Comparison of ENCODE assay signal across 8 cellular contexts in genomic region chr17:36608794-36609497, GRCh38. TPM values are rescaled to one million over a fixed set of nuclear protein-coding genes. Genes with fewer than 3 reads are reported as not detected.
DNase-seq lines count a peak whose midpoint lies in the region; ATAC-seq and TF ChIP-seq lines count a peak whose summit lies in the region.

No MANE protein-coding gene starts in this region.

- in situ Hi-C loops in mammary epithelial cell (cut with MboI; ENCODE audit: low sequenced_read_pairs in 2 of 2) = loop anchor here in 1 of 2 donors (25.0 kb wide), 1 partner anchor 603 kb away; no protein-coding TSS in a partner anchor

- no peaks in the 10 kb centered on the region for H3K9me3 Mint-ChIP-seq in activated CD8-positive, alpha-beta T cell treated with anti-CD3 and anti-CD28 coated beads for 36 hours
- no peaks in the 10 kb centered on the region for H3K9me3 Mint-ChIP-seq in activated CD8-positive, alpha-beta T cell treated with anti-CD3 and anti-CD28 coated beads, Interleukin-2, amount 10 ng/mL, durations not matched to agents 7 days and 5 days (ENCODE audit: insufficient read depth)

- no peak overlapping the region for H3K4me3 Mint-ChIP-seq in activated CD8-positive, alpha-beta T cell treated with anti-CD3 and anti-CD28 coated beads for 36 hours
- no peak overlapping the region for H3K4me3 Mint-ChIP-seq in activated CD8-positive, alpha-beta T cell treated with anti-CD3 and anti-CD28 coated beads, Interleukin-2, amount 10 ng/mL, durations not matched to agents 7 days and 5 days

- H3K27me3 Mint-ChIP-seq in activated CD8-positive, alpha-beta T cell treated with anti-CD3 and anti-CD28 coated beads for 36 hours = no peaks in the 10 kb centered on the region
- no peaks in the 10 kb centered on the region for H3K27me3 Mint-ChIP-seq in activated CD8-positive, alpha-beta T cell treated with anti-CD3 and anti-CD28 coated beads, Interleukin-2, amount 10 ng/mL, durations not matched to agents 7 days and 5 days (ENCODE audit: low read depth)

- H3K9me3 ChIP-seq in mammary epithelial cell (replicated peaks; ENCODE audit: insufficient read depth, low read length) (no peaks in the 10 kb centered on the region), uterus (no peaks in the 10 kb centered on the region)

- no peaks in the 10 kb centered on the region for H3K27me3 ChIP-seq in mammary epithelial cell (ENCODE audit: insufficient read depth, low read length)
- H3K27me3 ChIP-seq in uterus = no peaks in the 10 kb centered on the region

- no peak overlapping the region for H3K9ac ChIP-seq in mammary epithelial cell (ENCODE audit: insufficient read depth, low read length)

- H3K4me1 ChIP-seq in mammary epithelial cell (ENCODE audit: insufficient read depth, low read length) (peaks cover 22% of the 10 kb centered on the region), uterus (no peaks in the 10 kb centered on the region)

- TF ChIP-seq CTCF in activated CD8-positive, alpha-beta T cell treated with anti-CD3 and anti-CD28 coated beads for 36 hours (IDR thresholded peaks at IDR 0.05) = peak; percentile 23
- TF ChIP-seq CTCF in mammary epithelial cell (conservative IDR thresholded peaks at IDR 0.05 in 1 of 2, IDR thresholded peaks at IDR 0.05 in 1 of 2; ENCODE audit: extremely low read depth in 1 of 2, insufficient read depth in 1 of 2, low read depth in 1 of 2, low read length in 2 of 2) (peak in 1 of 2 donors; percentile 56), uterus (IDR thresholded peaks at IDR 0.05) (peak; percentile 26 to 46 (median 29))

- no peaks in the 10 kb centered on the region for H3K36me3 ChIP-seq in mammary epithelial cell (ENCODE audit: insufficient read depth, low read length)
- no peaks in the 10 kb centered on the region for H3K36me3 ChIP-seq in uterus

- DNase-seq in activated CD8-positive, alpha-beta T cell treated with anti-CD3 and anti-CD28 coated beads for 36 hours = no peak
- no peak for DNase-seq in activated CD8-positive, alpha-beta T cell treated with anti-CD3 and anti-CD28 coated beads, Interleukin-2, amount 10 ng/mL, durations not matched to agents 7 days and 5 days
- DNase-seq in NCI-H345 (lab: John Stamatoyannopoulos, UW) = peak; percentile 79
- peak; percentile 70 for DNase-seq in mammary epithelial cell
- DNase-seq in left kidney (ENCODE audit: low read depth, low spot score) = peak; percentile 85
- peak; percentile 32 to 45 for DNase-seq in uterus
- DNase-seq in OCI-M1 (lab: John Stamatoyannopoulos, UW) = no peak

- no peaks in the 10 kb centered on the region for H4K20me1 ChIP-seq in mammary epithelial cell (ENCODE audit: insufficient read depth, low read length)

- BruUV-seq in mammary epithelial cell (replicated peaks; lab: Mats Ljungman, UMichigan) = no TSS peak

- H3K27ac Mint-ChIP-seq in activated CD8-positive, alpha-beta T cell treated with anti-CD3 and anti-CD28 coated beads for 36 hours = no peak overlapping the region
- no peak overlapping the region for H3K27ac Mint-ChIP-seq in activated CD8-positive, alpha-beta T cell treated with anti-CD3 and anti-CD28 coated beads, Interleukin-2, amount 10 ng/mL, durations not matched to agents 7 days and 5 days

- dilution Hi-C loops in mammary epithelial cell (cut with HindIII; ENCODE audit: low sequenced_read_pairs) = no loop called here

- H3K36me3 Mint-ChIP-seq in activated CD8-positive, alpha-beta T cell treated with anti-CD3 and anti-CD28 coated beads for 36 hours (ENCODE audit: low read depth) = peaks cover 37% of the 10 kb centered on the region
- peaks cover 20% of the 10 kb centered on the region for H3K36me3 Mint-ChIP-seq in activated CD8-positive, alpha-beta T cell treated with anti-CD3 and anti-CD28 coated beads, Interleukin-2, amount 10 ng/mL, durations not matched to agents 7 days and 5 days (ENCODE audit: low read depth)

- intact Hi-C loops in activated CD8-positive, alpha-beta T cell treated with anti-CD3 and anti-CD28 coated beads for 36 hours (cut with micrococcal nuclease) = no loop called here
- intact Hi-C loops in mammary epithelial cell (cut with micrococcal nuclease) = loop anchor here (1.0 kb wide), 1 partner anchor 20 kb away; no protein-coding TSS in a partner anchor
- intact Hi-C loops in uterus (cut with DNase I; ENCODE audit: low total_unique reads) = loop anchor here (10.0 kb wide), 1 partner anchor 436 kb away; no protein-coding TSS in a partner anchor

- WGBS in mammary epithelial cell (ENCODE audit: low coverage, missing lambda C conversion rate) = 45% methylated on average over 18 of the region's 24 CpGs

- H2AFZ ChIP-seq in mammary epithelial cell (ENCODE audit: low read depth, low read length) = peak overlapping the region; percentile 8

- peaks cover 31% of the 10 kb centered on the region for H3K4me1 Mint-ChIP-seq in activated CD8-positive, alpha-beta T cell treated with anti-CD3 and anti-CD28 coated beads for 36 hours (ENCODE audit: low read depth)
- peaks cover 26% of the 10 kb centered on the region for H3K4me1 Mint-ChIP-seq in activated CD8-positive, alpha-beta T cell treated with anti-CD3 and anti-CD28 coated beads, Interleukin-2, amount 10 ng/mL, durations not matched to agents 7 days and 5 days (ENCODE audit: low read depth)

- H3K4me3 ChIP-seq in mammary epithelial cell (replicated peaks in 1 of 3; ENCODE audit: insufficient read depth in 1 of 3, low read depth in 2 of 3, low read length in 3 of 3) (no peak overlapping the region), uterus (no peak overlapping the region)

- H3K27ac ChIP-seq in mammary epithelial cell (ENCODE audit: insufficient read depth, low read depth, low read length) (no peak overlapping the region), uterus (no peak overlapping the region)

- POLR2A ChIA-PET in activated CD8-positive, alpha-beta T cell treated with anti-CD3 and anti-CD28 coated beads for 36 hours (lab: Charles Lee) = no interaction called here
- POLR2A ChIA-PET in activated CD8-positive, alpha-beta T cell treated with anti-CD3 and anti-CD28 coated beads, Interleukin-2, amount 10 ng/mL, durations not matched to agents 7 days and 5 days (lab: Charles Lee) = interaction anchor here (0.6 kb wide), 1 partner anchor 358 kb away, joined by 3 read pairs; no protein-coding TSS in a partner anchor

- CTCF ChIA-PET in activated CD8-positive, alpha-beta T cell treated with anti-CD3 and anti-CD28 coated beads for 36 hours (lab: Charles Lee) = no interaction called here
- CTCF ChIA-PET in activated CD8-positive, alpha-beta T cell treated with anti-CD3 and anti-CD28 coated beads, Interleukin-2, amount 10 ng/mL, durations not matched to agents 7 days and 5 days (lab: Charles Lee) = no interaction called here
- CTCF ChIA-PET in mammary epithelial cell (lab: Charles Lee; ENCODE audit: low non-redundant PET) = no interaction called here

- H3K79me2 ChIP-seq in mammary epithelial cell (ENCODE audit: insufficient read depth, low read length) = peaks cover 34% of the 10 kb centered on the region

- no peak overlapping the region for H3K4me2 ChIP-seq in mammary epithelial cell (ENCODE audit: insufficient read depth, low read depth, low read length)

- no peak for TF ChIP-seq POLR2A in uterus (IDR thresholded peaks at IDR 0.05)

- ATAC-seq in activated CD8-positive, alpha-beta T cell treated with anti-CD3 and anti-CD28 coated beads for 36 hours = no peak
- ATAC-seq in activated CD8-positive, alpha-beta T cell treated with anti-CD3 and anti-CD28 coated beads, Interleukin-2, amount 10 ng/mL, durations not matched to agents 7 days and 5 days = no peak
- ATAC-seq in HG03095 (IDR thresholded peaks at IDR 0.05; ENCODE audit: unreplicated experiment) = no peak

RNA-seq across cellular contexts. Expression of gene MRM1, which starts 7.6 kb away (rescaled TPM):
- total RNA-seq in activated CD8-positive, alpha-beta T cell treated with anti-CD3 and anti-CD28 coated beads for 36 hours = 10 to 100 TPM; 24.5 to 27.4 TPM
- total RNA-seq in activated CD8-positive, alpha-beta T cell treated with anti-CD3 and anti-CD28 coated beads, Interleukin-2, amount 10 ng/mL, durations not matched to agents 7 days and 5 days = 10 to 100 TPM; 10.7 to 13.1 TPM
- total RNA-seq in mammary epithelial cell = 10 to 100 TPM in 1 of 2 donors, 1 to 10 TPM in 1; 4.3 to 10.1 TPM
- 8.7 TPM for polyA plus RNA-seq in mammary epithelial cell
- 0.47 TPM for polyA minus RNA-seq in mammary epithelial cell
- total RNA-seq in uterus = 1 to 10 TPM in 3 of 4 donors, not detected in 1; 3.7 to 8.5 (median 4.6) TPM

RNA-seq across cellular contexts. Expression of gene DHRS11, which starts 17.3 kb away (rescaled TPM):
- 1 to 10 TPM; 8.6 to 9.2 TPM for total RNA-seq in activated CD8-positive, alpha-beta T cell treated with anti-CD3 and anti-CD28 coated beads for 36 hours
- 1 to 10 TPM; 4.7 to 5.0 TPM for total RNA-seq in activated CD8-positive, alpha-beta T cell treated with anti-CD3 and anti-CD28 coated beads, Interleukin-2, amount 10 ng/mL, durations not matched to agents 7 days and 5 days
- total RNA-seq in mammary epithelial cell = 10 to 100 TPM; 12.2 to 14.3 TPM
- polyA plus RNA-seq in mammary epithelial cell = 14.1 TPM
- polyA minus RNA-seq in mammary epithelial cell = 12.0 TPM
- total RNA-seq in uterus = 10 to 100 TPM in 1 of 4 donors, 1 to 10 TPM in 3; 1.8 to 22.8 (median 6.2) TPM

Comparison
In these comparisons a context has a peak if more than half of its experiments do, and no peak if none do; other contexts are left out.
1. DNase-seq: peak in NCI-H345 (single experiment), mammary epithelial cell (single experiment), left kidney (single experiment) and uterus (2 of 2); none in activated CD8-positive, alpha-beta T cell treated with anti-CD3 and anti-CD28 coated beads for 36 hours (single experiment), activated CD8-positive, alpha-beta T cell treated with anti-CD3 and anti-CD28 coated beads, Interleukin-2, amount 10 ng/mL, durations not matched to agents 7 days and 5 days (single experiment) and OCI-M1 (single experiment).